In genomic region chr12:8240340-8241114, GRCh38 we compare ENCODE assay signal across 9 cellular contexts. TPM values are rescaled to one million over a fixed set of nuclear protein-coding genes. Genes with fewer than 3 reads are reported as not detected.
DNase-seq lines count a peak whose midpoint lies in the region; ATAC-seq and TF ChIP-seq lines count a peak whose summit lies in the region.
"Not testable (repeated sequence)": the region's sequence is repeated elsewhere in the genome, so short reads cannot be mapped to it uniquely, and the experiment has no call there.
"Had no signal": no experiment of that assay in that cellular context is flagged by ENCODE, and none has a peak within 500 bp of the region (broad histone marks: within the 10 kb centered on the region; RNA-seq: fewer than 3 reads in every experiment).

No MANE protein-coding gene starts in this region.

- H3K27ac ChIP-seq in CD4-positive, CD25-positive, alpha-beta regulatory T cell (ENCODE audit: insufficient read depth, low read length, poor library complexity, severe bottlenecking): not testable (repeated sequence)
- peak overlapping the region; percentile 32; the same call in 1 of the 2 replicates for H3K27ac ChIP-seq in KMS-11
- H3K27ac ChIP-seq in PC-9: peak overlapping the region; percentile 75; the same call in 1 of the 2 replicates

- H3K27me3 Mint-ChIP-seq in CD4-positive, CD25-positive, alpha-beta regulatory T cell; activated T-cell treated with anti-CD3 and anti-CD28 coated beads, Interleukin-2, amount 50 U/mL, for 24 hours; nephron (ENCODE audit: low read depth): not testable (repeated sequence)
- H3K27me3 Mint-ChIP-seq in activated naive CD4-positive, alpha-beta T cell treated with anti-CD3 and anti-CD28 coated beads, Interleukin-2, amount 10 ng/mL, durations not matched to agents 7 days and 5 days: peaks cover 20% of the 10 kb centered on the region

- not testable (repeated sequence) for H2AFZ ChIP-seq in KMS-11 (ENCODE audit: low read depth); PC-9

- not testable (repeated sequence) for H3K27me3 ChIP-seq in CD4-positive, CD25-positive, alpha-beta regulatory T cell (ENCODE audit: control insufficient read depth, insufficient read depth, low read length); KMS-11 (ENCODE audit: insufficient read depth, low read depth); PC-9 (ENCODE audit: insufficient read depth, low read depth)

- not testable (repeated sequence) for H3K9me2 ChIP-seq in PC-9 (ENCODE audit: insufficient read depth)

- not testable (repeated sequence) for ATAC-seq in CD4-positive, CD25-positive, alpha-beta regulatory T cell (ENCODE audit: low read depth in 2 of 2)

- H3K9ac ChIP-seq in KMS-11: not testable (repeated sequence)

- DNase-seq in CD4-positive, CD25-positive, alpha-beta regulatory T cell; activated T-cell treated with anti-CD3 and anti-CD28 coated beads, Interleukin-2, amount 50 U/mL, for 24 hours: not testable (repeated sequence)
- peak in 1 of 2 experiments; percentile 72 for DNase-seq in PC-9
- peak; percentile 31 for DNase-seq in activated naive CD4-positive, alpha-beta T cell treated with anti-CD3 and anti-CD28 coated beads, Interleukin-2, amount 10 ng/mL, durations not matched to agents 7 days and 5 days
- DNase-seq in stimulated activated CD4-positive, alpha-beta T cell treated with anti-CD3 and anti-CD28 coated beads, Interleukin-1b, Interleukin-23, amount 100 ng/mL, for 48 hours: peak; percentile 14

- not testable (repeated sequence) for H3K9me3 ChIP-seq in CD4-positive, CD25-positive, alpha-beta regulatory T cell (ENCODE audit: control insufficient read depth in 2 of 2, low read length in 2 of 2); PC-9 (ENCODE audit: insufficient read depth, low read depth)

- peak overlapping the region in 1 of 3 donors; percentile 65 for H3K27ac Mint-ChIP-seq in CD4-positive, CD25-positive, alpha-beta regulatory T cell
- peak overlapping the region; percentile 47 for H3K27ac Mint-ChIP-seq in activated T-cell treated with anti-CD3 and anti-CD28 coated beads, Interleukin-2, amount 50 U/mL, for 24 hours
- not testable (repeated sequence) for H3K27ac Mint-ChIP-seq in activated naive CD4-positive, alpha-beta T cell treated with anti-CD3 and anti-CD28 coated beads, Interleukin-2, amount 10 ng/mL, durations not matched to agents 7 days and 5 days; nephron

- H3K4me1 Mint-ChIP-seq in CD4-positive, CD25-positive, alpha-beta regulatory T cell: peaks cover 3 to 21% (median 6%) of the 10 kb centered on the region in 4 donors
- H3K4me1 Mint-ChIP-seq in activated T-cell treated with anti-CD3 and anti-CD28 coated beads, Interleukin-2, amount 50 U/mL, for 24 hours (ENCODE audit: low read depth): peaks cover 20% of the 10 kb centered on the region
- H3K4me1 Mint-ChIP-seq in activated naive CD4-positive, alpha-beta T cell treated with anti-CD3 and anti-CD28 coated beads, Interleukin-2, amount 10 ng/mL, durations not matched to agents 7 days and 5 days: peaks cover 21% of the 10 kb centered on the region
- peaks cover 10% of the 10 kb centered on the region for H3K4me1 Mint-ChIP-seq in nephron

- H3K79me2 ChIP-seq in KMS-11 (ENCODE audit: insufficient read depth, low read depth); PC-9 (ENCODE audit: low read depth): not testable (repeated sequence)

- peak overlapping the region; percentile 49 to 88 (median 60) for H3K4me3 Mint-ChIP-seq in CD4-positive, CD25-positive, alpha-beta regulatory T cell
- H3K4me3 Mint-ChIP-seq in activated T-cell treated with anti-CD3 and anti-CD28 coated beads, Interleukin-2, amount 50 U/mL, for 24 hours; activated naive CD4-positive, alpha-beta T cell treated with anti-CD3 and anti-CD28 coated beads, Interleukin-2, amount 10 ng/mL, durations not matched to agents 7 days and 5 days: not testable (repeated sequence)
- H3K4me3 Mint-ChIP-seq in nephron: peak overlapping the region; percentile 51 to 95 (median 95)

- not testable (repeated sequence) for H3K9me3 Mint-ChIP-seq in CD4-positive, CD25-positive, alpha-beta regulatory T cell; activated T-cell treated with anti-CD3 and anti-CD28 coated beads, Interleukin-2, amount 50 U/mL, for 24 hours; activated naive CD4-positive, alpha-beta T cell treated with anti-CD3 and anti-CD28 coated beads, Interleukin-2, amount 10 ng/mL, durations not matched to agents 7 days and 5 days; nephron

- not testable (repeated sequence) for H3F3A ChIP-seq in PC-9 (ENCODE audit: insufficient read depth, low read depth)

- H3K36me3 Mint-ChIP-seq in CD4-positive, CD25-positive, alpha-beta regulatory T cell; activated naive CD4-positive, alpha-beta T cell treated with anti-CD3 and anti-CD28 coated beads, Interleukin-2, amount 10 ng/mL, durations not matched to agents 7 days and 5 days; nephron (ENCODE audit: low read depth): not testable (repeated sequence)
- H3K36me3 Mint-ChIP-seq in activated T-cell treated with anti-CD3 and anti-CD28 coated beads, Interleukin-2, amount 50 U/mL, for 24 hours (ENCODE audit: low read depth): peaks cover 16% of the 10 kb centered on the region

- TF ChIP-seq CTCF in KMS-11 (conservative IDR thresholded peaks at IDR 0.05; ENCODE audit: low read depth, low read length); PC-9 (conservative IDR thresholded peaks at IDR 0.05); nephron (IDR thresholded peaks at IDR 0.05; ENCODE audit: unreplicated experiment in 3 of 3): not testable (repeated sequence)

- intact Hi-C loops in PC-9 (cut with micrococcal nuclease; ENCODE audit: unreplicated experiment): not testable (repeated sequence)

- H3K4me2 ChIP-seq in KMS-11 (peak overlapping the region; percentile 66), PC-9 (peak overlapping the region; percentile 73)

- H3K4me1 ChIP-seq in CD4-positive, CD25-positive, alpha-beta regulatory T cell (ENCODE audit: control insufficient read depth, insufficient read depth, low read length, poor library complexity, severe bottlenecking): not testable (repeated sequence)
- H3K4me1 ChIP-seq in KMS-11 (ENCODE audit: low read depth, poor library complexity, severe bottlenecking) (peaks cover 28% of the 10 kb centered on the region), PC-9 (replicated peaks; ENCODE audit: insufficient read depth) (peaks cover 38% of the 10 kb centered on the region)

- not testable (repeated sequence) for H3K4me3 ChIP-seq in CD4-positive, CD25-positive, alpha-beta regulatory T cell (ENCODE audit: low read depth, low read length); KMS-11 (IDR thresholded peaks at IDR 0.05; ENCODE audit: insufficient read depth, low read depth, low read length)
- H3K4me3 ChIP-seq in PC-9: 0 out of 2 replicates have a peak overlapping the region, but pooled peaks have one; percentile 4

- H4K20me1 ChIP-seq in KMS-11 (ENCODE audit: insufficient read depth); PC-9 (ENCODE audit: insufficient read depth): not testable (repeated sequence)

- CTCF ChIA-PET in PC-9 (lab: Charles Lee); activated naive CD4-positive, alpha-beta T cell treated with anti-CD3 and anti-CD28 coated beads, Interleukin-2, amount 10 ng/mL, durations not matched to agents 7 days and 5 days (lab: Charles Lee): not testable (repeated sequence)

- not testable (repeated sequence) for BruUV-seq in PC-9 (replicated peaks; lab: Mats Ljungman, UMichigan)

- POLR2A ChIA-PET in PC-9 (lab: Charles Lee; ENCODE audit: unreplicated experiment): interaction anchor here (0.6 kb wide), 1 partner anchor 1315 kb away, joined by 4 read pairs; no protein-coding TSS in a partner anchor

- H3K36me3 ChIP-seq in CD4-positive, CD25-positive, alpha-beta regulatory T cell (ENCODE audit: control insufficient read depth, insufficient read depth, low read length); KMS-11 (ENCODE audit: insufficient read depth); PC-9 (ENCODE audit: low read depth): not testable (repeated sequence)

RNA-seq across cellular contexts. Expression of gene FAM90A1, which starts 13.1 kb away (rescaled TPM):
- 0.67 TPM for total RNA-seq in CD4-positive, CD25-positive, alpha-beta regulatory T cell
- under 1 TPM in 2 of 4 donors, not detected in 2; 0.11 to 0.24 TPM for polyA plus RNA-seq in CD4-positive, CD25-positive, alpha-beta regulatory T cell
- 1.6 and 1.7 TPM in 2 replicates for total RNA-seq in PC-9 (2021)
- total RNA-seq: CD4-positive, alpha-beta memory T cell; GM23248 had no signal
